Comparison of ENCODE assay signal across 15 cellular contexts in the genomic region with DNA sequence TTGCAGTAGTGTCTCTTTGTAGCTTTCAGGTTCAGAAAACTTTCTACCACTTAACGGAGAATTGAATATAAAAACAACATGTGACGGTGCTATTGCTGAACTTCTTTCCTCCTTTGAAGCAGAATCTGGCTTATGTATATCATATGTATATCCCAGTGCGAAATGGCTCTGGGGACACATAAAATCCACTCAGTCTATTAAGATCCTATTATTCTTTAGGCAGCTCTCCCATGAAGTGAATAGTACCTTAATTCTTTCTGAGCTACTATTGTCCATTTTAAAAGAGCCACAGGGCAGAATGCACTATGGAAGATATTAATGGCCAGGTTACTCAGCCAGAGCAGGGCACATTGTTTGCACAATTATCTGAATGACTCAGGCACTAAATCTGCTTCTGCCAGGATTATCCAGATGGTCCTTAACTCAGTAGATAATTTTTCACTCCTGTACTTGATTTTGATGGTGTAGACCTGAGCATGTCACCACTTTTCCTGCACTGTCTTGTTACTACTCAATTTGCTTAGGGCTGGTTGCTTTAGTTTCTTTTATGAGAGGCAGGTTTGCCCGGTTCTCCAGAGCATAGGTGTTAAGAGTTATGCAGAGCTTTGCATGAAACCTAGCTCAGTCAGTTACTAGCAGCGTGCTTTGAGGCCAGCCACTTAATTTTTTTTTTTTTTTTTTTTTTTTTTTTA. TPM values are rescaled to one million over a fixed set of nuclear protein-coding genes. Genes with fewer than 3 reads are reported as not detected.
DNase-seq lines count a peak whose midpoint lies in the region; ATAC-seq and TF ChIP-seq lines count a peak whose summit lies in the region.
"Had no signal": no experiment of that assay in that cellular context is flagged by ENCODE, and none has a peak within 500 bp of the region (broad histone marks: within the 10 kb centered on the region; RNA-seq: fewer than 3 reads in every experiment).

No MANE protein-coding gene starts in this region.

- no peak overlapping the region for H3K27ac ChIP-seq in GM23248
- H3K27ac ChIP-seq in lung (ENCODE audit: low read depth in 1 of 2, low read length in 1 of 2): no peak overlapping the region
- no peak overlapping the region for H3K27ac ChIP-seq in CD4-positive, alpha-beta memory T cell (ENCODE audit: low read depth, low read length)
- H3K27ac ChIP-seq: HL-60, suprapubic skin had no signal

- no peak overlapping the region for H3K4me3 Mint-ChIP-seq in T-helper 17 cell
- no peak overlapping the region for H3K4me3 Mint-ChIP-seq in activated T-helper 17 cell treated with anti-CD3 and anti-CD28 coated beads, Interleukin-2, amount 50 U/mL, for 72 hours
- no peak overlapping the region for H3K4me3 Mint-ChIP-seq in CD4-positive, alpha-beta memory T cell
- H3K4me3 Mint-ChIP-seq: CD8-positive, alpha-beta memory T cell; nephron progenitor cell; T-cell had no signal

- H3K9me2 ChIP-seq in GM23248 (ENCODE audit: insufficient read depth): no peaks in the 10 kb centered on the region

- WGBS in GM23248 (ENCODE audit: low coverage in 1 of 2, low lambda C conversion rate in 2 of 2, missing lambda C conversion rate in 2 of 2), 2 experiments: 62 to 65% methylated on average over 5 of the region's 5 CpGs
- 80 to 83% methylated on average over 5 of the region's 5 CpGs for WGBS in lung, 2 donors

- peaks cover 24% of the 10 kb centered on the region; the same call in 1 of the 2 replicates for H3K27me3 ChIP-seq in GM23248 (replicated peaks; ENCODE audit: insufficient read depth)
- H3K27me3 ChIP-seq in lung (ENCODE audit: control insufficient read depth, insufficient read depth): no peaks in the 10 kb centered on the region
- H3K27me3 ChIP-seq in CD4-positive, alpha-beta memory T cell (ENCODE audit: insufficient read depth, low read length): peaks cover 4% of the 10 kb centered on the region

- no peaks in the 10 kb centered on the region for H3K4me1 Mint-ChIP-seq in T-helper 17 cell
- H3K4me1 Mint-ChIP-seq in activated T-helper 17 cell treated with anti-CD3 and anti-CD28 coated beads, Interleukin-2, amount 50 U/mL, for 72 hours: no peaks in the 10 kb centered on the region
- no peaks in the 10 kb centered on the region for H3K4me1 Mint-ChIP-seq in CD4-positive, alpha-beta memory T cell
- H3K4me1 Mint-ChIP-seq: CD8-positive, alpha-beta memory T cell; T-cell had no signal

- intact Hi-C loops in CD4-positive, alpha-beta memory T cell (cut with micrococcal nuclease): no loop called here

- no peak for TF ChIP-seq CTCF in lung (IDR thresholded peaks at IDR 0.05; ENCODE audit: control extremely low read depth, extremely low read depth)

- H3K36me3 ChIP-seq in GM23248 (ENCODE audit: low read depth) (no peaks in the 10 kb centered on the region), lung (ENCODE audit: control insufficient read depth in 2 of 2, insufficient read depth in 2 of 2, low read length in 2 of 2) (no peaks in the 10 kb centered on the region)
- no peaks in the 10 kb centered on the region for H3K36me3 ChIP-seq in CD4-positive, alpha-beta memory T cell (ENCODE audit: insufficient read depth, low read length)
- H3K36me3 ChIP-seq: suprapubic skin had no signal

- H3K9me3 Mint-ChIP-seq in activated T-helper 17 cell treated with anti-CD3 and anti-CD28 coated beads, Interleukin-2, amount 50 U/mL, for 72 hours: no peaks in the 10 kb centered on the region
- H3K9me3 Mint-ChIP-seq in CD4-positive, alpha-beta memory T cell: peaks cover 0 to 10% (median 6%) of the 10 kb centered on the region in 8 donors
- H3K9me3 Mint-ChIP-seq: nephron progenitor cell had no signal

- CTCF ChIA-PET in CD4-positive, alpha-beta memory T cell (lab: Charles Lee; ENCODE audit: partially characterized antibody): no interaction called here

- H3K9ac ChIP-seq in GM23248: no peak overlapping the region

- in situ Hi-C loops in GM23248 (cut with MboI): no loop called here

- H3K9me3 ChIP-seq in GM23248 (ENCODE audit: low read depth) (no peaks in the 10 kb centered on the region), lung (ENCODE audit: control insufficient read depth in 2 of 2, insufficient read depth in 1 of 2, low read length in 1 of 2) (no peaks in the 10 kb centered on the region), T-helper 17 cell (ENCODE audit: control insufficient read depth, low read length, poor library complexity, severe bottlenecking) (no peaks in the 10 kb centered on the region)
- no peaks in the 10 kb centered on the region for H3K9me3 ChIP-seq in CD4-positive, alpha-beta memory T cell (ENCODE audit: control insufficient read depth in 1 of 2, low read length in 2 of 2)
- H3K9me3 ChIP-seq: suprapubic skin had no signal

- POLR2A ChIA-PET in CD4-positive, alpha-beta memory T cell (lab: Charles Lee; ENCODE audit: partially characterized antibody): no interaction called here

- H3K4me3 ChIP-seq in GM23248: no peak overlapping the region
- H3K4me3 ChIP-seq in lung: no peak overlapping the region
- H3K4me3 ChIP-seq in CD4-positive, alpha-beta memory T cell (ENCODE audit: low read length in 2 of 2): no peak overlapping the region
- H3K4me3 ChIP-seq: suprapubic skin had no signal

- no peak overlapping the region for H3K4me2 ChIP-seq in GM23248 (ENCODE audit: unreplicated experiment)

- ATAC-seq in lung (ENCODE audit: insufficient read depth, low FRiP score) (peak; percentile 29), T-helper 17 cell (no peak), HG03521 (IDR thresholded peaks at IDR 0.05; ENCODE audit: unreplicated experiment) (no peak)
- no peak for ATAC-seq in activated T-helper 17 cell treated with anti-CD3 and anti-CD28 coated beads, Interleukin-2, amount 50 U/mL, for 72 hours (replicated peaks)
- ATAC-seq: T-cell had no signal

- H3K36me3 Mint-ChIP-seq in T-helper 17 cell (ENCODE audit: low read depth): no peaks in the 10 kb centered on the region
- H3K36me3 Mint-ChIP-seq in activated T-helper 17 cell treated with anti-CD3 and anti-CD28 coated beads, Interleukin-2, amount 50 U/mL, for 72 hours (ENCODE audit: low read depth): no peaks in the 10 kb centered on the region
- H3K36me3 Mint-ChIP-seq in CD4-positive, alpha-beta memory T cell: no peaks in the 10 kb centered on the region
- H3K36me3 Mint-ChIP-seq: CD8-positive, alpha-beta memory T cell; T-cell had no signal

- H3F3A ChIP-seq in GM23248 (ENCODE audit: insufficient read depth): no peaks in the 10 kb centered on the region

- no peak overlapping the region for H2AFZ ChIP-seq in GM23248

- H4K20me1 ChIP-seq in GM23248 (ENCODE audit: insufficient read depth): no peaks in the 10 kb centered on the region

- no peak overlapping the region for H3K27ac Mint-ChIP-seq in T-helper 17 cell
- no peak overlapping the region for H3K27ac Mint-ChIP-seq in activated T-helper 17 cell treated with anti-CD3 and anti-CD28 coated beads, Interleukin-2, amount 50 U/mL, for 72 hours
- H3K27ac Mint-ChIP-seq in CD4-positive, alpha-beta memory T cell: no peak overlapping the region
- H3K27ac Mint-ChIP-seq: CD8-positive, alpha-beta memory T cell; nephron progenitor cell; T-cell had no signal

- DNase-seq in GM23248 (peak; percentile 30), NCI-H2171 (lab: John Stamatoyannopoulos, UW) (peak; percentile 82), SK-N-DZ (ENCODE audit: low spot score) (peak; percentile 61), lung (ENCODE audit: low spot score) (no peak), T-helper 17 cell (no peak)
- DNase-seq in CD4-positive, alpha-beta memory T cell: no peak
- DNase-seq: activated CD4-positive, alpha-beta T cell treated with anti-CD3 and anti-CD28 coated beads, Interleukin-2, amount 50 U/mL, for 1 hour; anterior cingulate cortex; CD8-positive, alpha-beta memory T cell; nephron progenitor cell; T-cell had no signal

- no peaks in the 10 kb centered on the region for H3K4me1 ChIP-seq in GM23248 (ENCODE audit: insufficient read depth)
- no peaks in the 10 kb centered on the region for H3K4me1 ChIP-seq in lung (ENCODE audit: control insufficient read depth in 2 of 2, insufficient read depth in 2 of 2, low read length in 2 of 2)
- no peaks in the 10 kb centered on the region for H3K4me1 ChIP-seq in CD4-positive, alpha-beta memory T cell (ENCODE audit: insufficient read depth, low read length)

- peaks cover 17% of the 10 kb centered on the region for H3K27me3 Mint-ChIP-seq in T-helper 17 cell
- peaks cover 11% of the 10 kb centered on the region for H3K27me3 Mint-ChIP-seq in activated T-helper 17 cell treated with anti-CD3 and anti-CD28 coated beads, Interleukin-2, amount 50 U/mL, for 72 hours
- H3K27me3 Mint-ChIP-seq in CD4-positive, alpha-beta memory T cell: peaks cover 0 to 11% of the 10 kb centered on the region in 2 donors

- no peaks in the 10 kb centered on the region for H3K79me2 ChIP-seq in GM23248 (ENCODE audit: insufficient read depth)

RNA-seq across cellular contexts. Expression of gene CNTN1, which starts 5.5 kb away (rescaled TPM):
- 0.32 and 0.51 TPM in 2 replicates for total RNA-seq in GM23248 (2014; rRNA removed; shearing (Covaris generic))
- 0.36 and 0.38 TPM in 2 replicates for polyA plus RNA-seq in GM23248 (2016; fragmentation: Nextera tagmentation; extraction: Ambion mirVana)
- 284 and 302 TPM in 2 replicates for polyA plus RNA-seq in SK-N-DZ (2014; cell fraction: cytosol; rRNA removed)
- 98.1 and 114 TPM in 2 replicates for polyA plus RNA-seq in SK-N-DZ (2014; cell fraction: nucleus; rRNA removed)
- total RNA-seq in lung: 10 to 100 TPM in 1 of 2 donors, 1 to 10 TPM in 1; 1.8 to 47.6 TPM
- polyA plus RNA-seq in lung: under 1 TPM; 0.10 to 0.47 TPM
- total RNA-seq in T-helper 17 cell: not detected
- total RNA-seq in activated T-helper 17 cell treated with anti-CD3 and anti-CD28 coated beads, Interleukin-2, amount 50 U/mL, for 72 hours: not detected
- not detected for total RNA-seq in CD4-positive, alpha-beta memory T cell
- polyA plus RNA-seq in CD4-positive, alpha-beta memory T cell: not detected
- total RNA-seq: CD8-positive, alpha-beta memory T cell; T-cell had no signal
- polyA plus RNA-seq: CD8-positive, alpha-beta memory T cell had no signal

Comparison
In these comparisons a context has a peak if more than half of its experiments do, and no peak if none do; other contexts are left out.
1. DNase-seq: peak in GM23248 (single experiment), NCI-H2171 (single experiment) and SK-N-DZ (single experiment); none in lung (single experiment), T-helper 17 cell (0 of 3) and CD4-positive, alpha-beta memory T cell (0 of 5).